29 cellular contexts compared by ENCODE assay signal in genomic region chr17:45752246-45752645, GRCh38. TPM values are rescaled to one million over a fixed set of nuclear protein-coding genes. Genes with fewer than 3 reads are reported as not detected.
"Had no signal": no experiment of that assay in that cellular context is flagged by ENCODE, and none has a peak within 500 bp of the region (broad histone marks: within the 10 kb centered on the region; RNA-seq: fewer than 3 reads in every experiment).

No MANE protein-coding gene starts in this region.

- H3K36me3 Mint-ChIP-seq: memory B cell; natural killer cell; stimulated activated effector memory CD8-positive, alpha-beta T cell treated with anti-CD3 and anti-CD28 coated beads, Interleukin-12 subunit alpha, Interleukin-12 subunit beta, amount 100 ng/mL, for 72 hours had no signal

- H3K27ac Mint-ChIP-seq: memory B cell; natural killer cell; progenitor cell of endocrine pancreas; stimulated activated effector memory CD8-positive, alpha-beta T cell treated with anti-CD3 and anti-CD28 coated beads, Interleukin-12 subunit alpha, Interleukin-12 subunit beta, amount 100 ng/mL, for 72 hours had no signal

- H3K4me3 Mint-ChIP-seq: memory B cell; natural killer cell; neural crest cell; stimulated activated effector memory CD8-positive, alpha-beta T cell treated with anti-CD3 and anti-CD28 coated beads, Interleukin-12 subunit alpha, Interleukin-12 subunit beta, amount 100 ng/mL, for 72 hours had no signal

- H3K4me1 Mint-ChIP-seq: natural killer cell; stimulated activated effector memory CD8-positive, alpha-beta T cell treated with anti-CD3 and anti-CD28 coated beads, Interleukin-12 subunit alpha, Interleukin-12 subunit beta, amount 100 ng/mL, for 72 hours had no signal

- H3K9me3 Mint-ChIP-seq: memory B cell; natural killer cell; neural crest cell; stimulated activated effector memory CD8-positive, alpha-beta T cell treated with anti-CD3 and anti-CD28 coated beads, Interleukin-12 subunit alpha, Interleukin-12 subunit beta, amount 100 ng/mL, for 72 hours had no signal

- H3K27me3 ChIP-seq: pancreas, right lobe of liver, thyroid gland, vagina had no signal

- DNase-seq: dorsolateral prefrontal cortex; effector CD4-positive, alpha-beta T cell; foreskin fibroblast; gastrocnemius medialis; head of caudate nucleus; natural killer cell; right lobe of liver; stimulated activated CD4-positive, alpha-beta T cell treated with anti-CD3 and anti-CD28 coated beads, Interleukin-2, amount 100 ng/mL, for 24 hours; stimulated activated CD4-positive, alpha-beta T cell treated with anti-CD3 and anti-CD28 coated beads, Interleukin-4, amount 100 ng/mL, for 24 hours; stimulated activated naive CD4-positive, alpha-beta T cell treated with Interleukin-2 at 50 U/mL for 16 hours; stomach; thyroid gland; trophoblast cell had no signal

- H3K36me3 ChIP-seq: gastrocnemius medialis, neutrophil, pancreas, right lobe of liver, stomach, thyroid gland, vagina had no signal

- H3K4me3 ChIP-seq: dorsolateral prefrontal cortex, gastrocnemius medialis, lung, pancreas, right lobe of liver, smooth muscle cell, stomach, thyroid gland, vagina had no signal

- ATAC-seq: gastrocnemius medialis; left lobe of liver; natural killer cell; pancreas; right lobe of liver; stimulated activated effector memory CD8-positive, alpha-beta T cell treated with anti-CD3 and anti-CD28 coated beads, Interleukin-12 subunit alpha, Interleukin-12 subunit beta, amount 100 ng/mL, for 72 hours had no signal

- FAIRE-seq: keratinocyte, pancreas had no signal

RNA-seq across cellular contexts. Expression of gene CRHR1, which starts 31.9 kb away (rescaled TPM):
- total RNA-seq: gastrocnemius medialis, glomerular endothelial cell, left lobe of liver, liver, lung, mononuclear cell, natural killer cell, omental fat pad, progenitor cell of endocrine pancreas, right lobe of liver, stomach, thyroid gland, ureter had no signal
